8 cellular contexts compared by ENCODE assay signal in the genomic region with DNA sequence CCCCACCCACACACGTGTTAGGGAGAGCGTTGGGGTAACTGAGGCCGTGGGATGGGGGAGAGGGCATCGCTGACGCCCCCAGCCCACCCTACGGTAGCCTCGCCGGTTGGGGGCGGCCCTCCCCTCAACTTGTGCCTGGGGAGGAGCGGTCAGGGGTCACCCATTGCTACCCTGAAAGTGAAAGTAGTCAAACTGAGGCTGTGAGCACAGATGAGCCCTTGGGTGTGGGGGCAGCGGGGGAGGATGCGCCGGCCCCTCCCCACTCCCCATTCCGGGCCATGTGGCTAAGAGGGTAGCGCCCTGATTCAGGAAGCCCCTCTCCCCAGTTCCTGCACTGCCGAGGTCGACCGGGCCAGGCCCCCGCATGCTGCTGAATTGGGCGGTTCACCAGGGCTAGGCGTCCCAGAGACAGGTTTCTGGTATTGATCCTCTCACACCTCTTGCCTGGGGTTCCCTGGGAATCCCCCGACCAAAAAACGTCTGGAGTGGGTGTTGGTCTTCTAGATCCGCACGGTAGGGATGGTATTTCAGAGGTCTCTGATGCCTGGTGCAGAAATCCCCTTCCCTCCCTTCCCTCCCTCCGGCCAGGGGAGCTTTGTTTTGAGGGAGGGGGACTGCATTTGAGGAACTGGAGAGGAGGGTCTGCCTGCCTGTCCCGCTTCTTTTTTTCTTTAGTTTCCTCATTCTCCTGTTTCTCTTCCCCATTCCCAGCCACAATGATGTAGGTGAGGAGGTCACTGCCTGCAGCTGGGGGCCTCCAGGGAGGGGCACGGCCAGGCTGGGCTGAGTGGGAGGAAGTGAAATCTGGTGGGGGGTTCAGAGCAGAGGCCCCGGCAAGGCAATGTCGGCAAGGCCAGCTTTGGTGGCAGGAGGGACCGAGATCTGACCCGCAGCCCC. TPM values are rescaled to one million over a fixed set of nuclear protein-coding genes. Genes with fewer than 3 reads are reported as not detected.
A peak's percentile ranks its signal among the peaks of the same experiment; 100 is the strongest.
DNase-seq lines count a peak whose midpoint lies in the region; ATAC-seq and TF ChIP-seq lines count a peak whose summit lies in the region.

No MANE protein-coding gene starts in this region.

- CTCF ChIA-PET in activated CD8-positive, alpha-beta T cell treated with anti-CD3 and anti-CD28 coated beads, Interleukin-2, amount 10 ng/mL, durations not matched to agents 7 days and 5 days (lab: Charles Lee) = interaction anchor here (1.4 to 24.7 kb wide), 3 partner anchors 10 to 44 kb away, joined by 4 to 1088 read pairs (median 26); no protein-coding TSS in a partner anchor

- peak overlapping the region; percentile 89 for H3K4me3 Mint-ChIP-seq in activated CD8-positive, alpha-beta T cell treated with anti-CD3 and anti-CD28 coated beads, Interleukin-2, amount 10 ng/mL, durations not matched to agents 7 days and 5 days

- no peaks in the 10 kb centered on the region for H3K36me3 ChIP-seq in neuron (ENCODE audit: insufficient read depth, low read length)

- DNase-seq in activated effector memory CD4-positive, alpha-beta T cell treated with anti-CD3 and anti-CD28 coated beads, Interleukin-2, amount 50 U/mL, for 16 hours = peak; percentile 85
- no peak for DNase-seq in activated effector memory CD4-positive, alpha-beta T cell treated with Interleukin-2 at 50 U/mL for 16 hours
- DNase-seq in activated CD8-positive, alpha-beta T cell treated with anti-CD3 and anti-CD28 coated beads, Interleukin-2, amount 10 ng/mL, durations not matched to agents 7 days and 5 days = peak; percentile 58
- peak; percentile 55 to 64 for DNase-seq in erythroblast (lab: John Stamatoyannopoulos, UW)
- no peak for DNase-seq in NCI-H1092 treated with DMSO at 0.1 percent for 48 hours (lab: John Stamatoyannopoulos, UW)
- DNase-seq in HuH-7 (ENCODE audit: low spot score) = no peak

- H3K4me1 Mint-ChIP-seq in activated CD8-positive, alpha-beta T cell treated with anti-CD3 and anti-CD28 coated beads, Interleukin-2, amount 10 ng/mL, durations not matched to agents 7 days and 5 days (ENCODE audit: low read depth) = peaks cover 63% of the 10 kb centered on the region

- H3K27ac Mint-ChIP-seq in activated CD8-positive, alpha-beta T cell treated with anti-CD3 and anti-CD28 coated beads, Interleukin-2, amount 10 ng/mL, durations not matched to agents 7 days and 5 days = peak overlapping the region; percentile 94

- H3K9me3 ChIP-seq in neuron (ENCODE audit: low read length) = no peaks in the 10 kb centered on the region

- H3K27me3 Mint-ChIP-seq in activated CD8-positive, alpha-beta T cell treated with anti-CD3 and anti-CD28 coated beads, Interleukin-2, amount 10 ng/mL, durations not matched to agents 7 days and 5 days (ENCODE audit: low read depth) = no peaks in the 10 kb centered on the region

- peak overlapping the region; percentile 60 for H3K4me3 ChIP-seq in neuron (ENCODE audit: low read length)

- peak; percentile 2 for ATAC-seq in activated CD8-positive, alpha-beta T cell treated with anti-CD3 and anti-CD28 coated beads, Interleukin-2, amount 10 ng/mL, durations not matched to agents 7 days and 5 days
- ATAC-seq in HG03135 (IDR thresholded peaks at IDR 0.05; ENCODE audit: unreplicated experiment) = no peak

- no peak for TF ChIP-seq POLR2A in erythroblast (IDR thresholded peaks at IDR 0.05; ENCODE audit: low read length)

- peaks cover 3% of the 10 kb centered on the region for H3K27me3 ChIP-seq in neuron (ENCODE audit: insufficient read depth, low read length)

- H2AFZ ChIP-seq in neuron (ENCODE audit: low read depth, low read length) = peak overlapping the region; percentile 87

- H3K36me3 Mint-ChIP-seq in activated CD8-positive, alpha-beta T cell treated with anti-CD3 and anti-CD28 coated beads, Interleukin-2, amount 10 ng/mL, durations not matched to agents 7 days and 5 days (ENCODE audit: low read depth) = peaks cover 29% of the 10 kb centered on the region

- POLR2A ChIA-PET in activated CD8-positive, alpha-beta T cell treated with anti-CD3 and anti-CD28 coated beads, Interleukin-2, amount 10 ng/mL, durations not matched to agents 7 days and 5 days (lab: Charles Lee) = interaction anchor here (1.0 to 5.1 kb wide), 6 partner anchors 21 to 38 kb away, joined by 3 to 22 read pairs (median 11); no protein-coding TSS in a partner anchor

- H3K9me3 Mint-ChIP-seq in activated CD8-positive, alpha-beta T cell treated with anti-CD3 and anti-CD28 coated beads, Interleukin-2, amount 10 ng/mL, durations not matched to agents 7 days and 5 days (ENCODE audit: insufficient read depth) = no peaks in the 10 kb centered on the region

- H3K4me1 ChIP-seq in neuron (ENCODE audit: insufficient read depth, low read length) = peaks cover 32% of the 10 kb centered on the region

RNA-seq across cellular contexts. Expression of a gene that starts 1.0 kb away (rescaled TPM):
- 10 to 100 TPM; 49.9 to 50.9 TPM for total RNA-seq in activated CD8-positive, alpha-beta T cell treated with anti-CD3 and anti-CD28 coated beads, Interleukin-2, amount 10 ng/mL, durations not matched to agents 7 days and 5 days

RNA-seq across cellular contexts. Expression of a gene that starts 37.8 kb away (rescaled TPM):
- 1 to 10 TPM; 1.1 to 1.7 TPM for total RNA-seq in activated CD8-positive, alpha-beta T cell treated with anti-CD3 and anti-CD28 coated beads, Interleukin-2, amount 10 ng/mL, durations not matched to agents 7 days and 5 days

Comparison
In these comparisons a context has a peak if more than half of its experiments do, and no peak if none do; other contexts are left out.
1. DNase-seq: peak in activated effector memory CD4-positive, alpha-beta T cell treated with anti-CD3 and anti-CD28 coated beads, Interleukin-2, amount 50 U/mL, for 16 hours (single experiment), activated CD8-positive, alpha-beta T cell treated with anti-CD3 and anti-CD28 coated beads, Interleukin-2, amount 10 ng/mL, durations not matched to agents 7 days and 5 days (single experiment) and erythroblast (2 of 2); none in activated effector memory CD4-positive, alpha-beta T cell treated with Interleukin-2 at 50 U/mL for 16 hours (single experiment), NCI-H1092 treated with DMSO at 0.1 percent for 48 hours (single experiment) and HuH-7 (single experiment).